1 cellular context compared by ENCODE assay signal in the genomic region with DNA sequence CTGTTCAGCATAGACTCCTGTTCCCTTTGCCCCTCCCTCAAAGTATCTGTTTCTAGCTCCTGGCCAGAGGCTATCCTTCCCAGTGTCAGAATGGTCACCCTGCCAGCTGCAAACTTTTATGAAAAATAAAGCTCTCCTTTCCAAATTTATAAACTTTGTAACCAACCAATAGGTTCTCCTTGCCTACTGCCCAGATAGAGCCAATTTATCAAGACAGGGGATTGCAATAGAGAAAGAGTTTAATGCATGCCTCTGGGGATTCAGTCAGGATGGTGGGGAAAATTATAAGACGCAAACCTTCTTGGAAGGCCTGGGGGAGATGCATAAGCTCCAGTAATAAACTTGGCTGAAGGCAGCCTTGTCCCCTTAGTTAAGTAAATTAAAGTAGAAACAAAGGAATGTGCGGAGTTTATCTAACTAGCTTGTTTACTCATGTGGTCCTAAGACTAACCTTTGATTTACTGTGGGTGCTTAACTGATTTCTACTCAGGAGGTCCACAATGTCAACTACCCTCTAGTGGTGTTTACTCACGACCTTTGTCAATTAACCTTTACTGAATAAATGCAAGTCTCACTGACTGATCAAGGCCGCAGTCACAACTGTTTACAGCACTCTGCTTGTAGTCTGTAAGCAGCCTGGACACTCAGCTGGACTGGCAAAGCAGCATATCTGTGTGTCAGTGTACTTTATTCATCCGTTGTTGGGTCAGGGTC.
TF ChIP-seq lines count a peak whose summit lies in the region.

No MANE protein-coding gene starts in this region.

TF ChIP-seq in HepG2, 621 proteins besides CTCF, POLR2A, EP300 and RAD21:
- TF ChIP-seq GABPA (IDR thresholded peaks at IDR 0.05; ENCODE audit: low read depth, low read length) = no peak
- no peak for TF ChIP-seq GABPA (CRISPR knock-in tag; IDR thresholded peaks at IDR 0.05; ENCODE audit: low read depth)
- TF ChIP-seq SETDB1 (CRISPR knock-in tag; IDR thresholded peaks at IDR 0.05; ENCODE audit: borderline replicate concordance) = peak; percentile 82
- no peak for TF ChIP-seq ZNF263 (CRISPR knock-in tag; IDR thresholded peaks at IDR 0.05)
TF ChIP-seq in HepG2: peak in this region for 1.
